In genomic region chr1:7322283-7322785, GRCh38 we compare ENCODE assay signal across 18 cellular contexts.
DNase-seq lines count a peak whose midpoint lies in the region; ATAC-seq, FAIRE-seq and TF ChIP-seq lines count a peak whose summit lies in the region.
"Had no signal": no experiment of that assay in that cellular context is flagged by ENCODE, and none has a peak within 500 bp of the region (broad histone marks: within the 10 kb centered on the region; RNA-seq: fewer than 3 reads in every experiment).

No MANE protein-coding gene starts in this region.

- no peaks in the 10 kb centered on the region for H3K79me2 ChIP-seq in GM12878 (ENCODE audit: control insufficient read depth, insufficient read depth, low read length)

- TF ChIP-seq CTCF in AG10803 (conservative IDR thresholded peaks at IDR 0.05; ENCODE audit: low read length) (no peak), GM12878 (IDR thresholded peaks at IDR 0.05 in 2 of 3, conservative IDR thresholded peaks at IDR 0.05 in 1 of 3; ENCODE audit: control insufficient read depth in 2 of 3, extremely low read depth in 1 of 3, insufficient read depth in 1 of 3, low read depth in 3 of 3, low read length in 3 of 3) (no peak)

- H3K4me3 ChIP-seq in AG10803 (ENCODE audit: low read length) (no peak overlapping the region), GM12878 (no peak overlapping the region), mesenchymal stem cell (ENCODE audit: insufficient read depth in 1 of 2, low read depth in 1 of 2, low read length in 2 of 2) (no peak overlapping the region)
- H3K4me3 ChIP-seq: BLaER1, HAP-1 had no signal

- no peak overlapping the region for H2BK5ac ChIP-seq in mesenchymal stem cell (ENCODE audit: low read depth, low read length, poor library complexity, severe bottlenecking)

- H2AK5ac ChIP-seq in mesenchymal stem cell (ENCODE audit: low read length, severe bottlenecking): no peak overlapping the region

- CTCF ChIA-PET in GM12878 (lab: Yijun Ruan, JAX): no interaction called here

- no peak overlapping the region for H3K23ac ChIP-seq in mesenchymal stem cell (ENCODE audit: low read length in 2 of 2)

- H2AFZ ChIP-seq in GM12878 (ENCODE audit: control insufficient read depth, low read depth, low read length) (no peak overlapping the region), mesenchymal stem cell (ENCODE audit: low read depth, low read length) (no peak overlapping the region)

- no peak overlapping the region for H2BK12ac ChIP-seq in mesenchymal stem cell (ENCODE audit: low read length in 2 of 2)

- POLR2A ChIA-PET in GM12878 (lab: Charles Lee): no interaction called here

- WGBS in GM12878 (ENCODE audit: insufficient coverage, insufficient replicate concordance, low lambda C conversion rate, missing lambda C conversion rate): 82% methylated on average over 2 of the region's 2 CpGs
- WGBS in mesenchymal stem cell: 100% methylated on average over 1 of the region's 2 CpGs

- H3K27ac ChIP-seq in GM12878 (ENCODE audit: control insufficient read depth, insufficient read depth) (no peak overlapping the region), mesenchymal stem cell (ENCODE audit: low read length, poor library complexity, severe bottlenecking) (no peak overlapping the region)
- H3K27ac ChIP-seq: BLaER1 had no signal

- H4K8ac ChIP-seq in mesenchymal stem cell (ENCODE audit: low read length): no peak overlapping the region

- intact Hi-C loops in GM12878 (cut with micrococcal nuclease; ENCODE audit: unreplicated experiment): no loop called here

- TF ChIP-seq RAD21 in GM12878 (IDR thresholded peaks at IDR 0.05; ENCODE audit: insufficient read depth, low read depth, low read length): no peak

- FAIRE-seq in GM12878 (lab: Jason Lieb, UNC): no peak
- FAIRE-seq: A204.1, GM12891, GM19239, HepG2 had no signal

- no peaks in the 10 kb centered on the region for H3K79me1 ChIP-seq in mesenchymal stem cell (replicated peaks; ENCODE audit: low read length, poor library complexity, severe bottlenecking)

- DNase-seq in AG10803 (ENCODE audit: low read depth): peak; percentile 18
- peak; percentile 15 for DNase-seq in EL
- no peak for DNase-seq in GM12878 (ENCODE audit: low read depth, low spot score)
- DNase-seq in mesenchymal stem cell: peak; percentile 28
- DNase-seq in amygdala (lab: John Stamatoyannopoulos, UW): no peak
- DNase-seq in KG1 (lab: John Stamatoyannopoulos, UW): no peak
- DNase-seq in middle frontal gyrus (ENCODE audit: extremely low spot score, low spot score): no peak
- DNase-seq: ACHN; CD4-positive, alpha-beta memory T cell; DMS 273 treated with DMSO at 0.1 percent for 48 hours; DMS53; GF-D8 had no signal

- TF ChIP-seq POLR2A in GM12878 (IDR thresholded peaks at IDR 0.05; ENCODE audit: low read depth, low read length): no peak

- ATAC-seq in GM12878: no peak
- ATAC-seq: HepG2 had no signal

- no peak overlapping the region for H3K18ac ChIP-seq in mesenchymal stem cell (ENCODE audit: low read depth in 1 of 2, low read length in 2 of 2)

- H3K14ac ChIP-seq in mesenchymal stem cell (ENCODE audit: low read length in 2 of 2): no peak overlapping the region

- RAD21 ChIA-PET in GM12878 (lab: Charles Lee; ENCODE audit: unreplicated experiment): no interaction called here

- no peaks in the 10 kb centered on the region for H3K36me3 ChIP-seq in GM12878 (ENCODE audit: control insufficient read depth in 2 of 2, insufficient read depth in 2 of 2, low read length in 1 of 2)
- no peaks in the 10 kb centered on the region for H3K36me3 ChIP-seq in mesenchymal stem cell (ENCODE audit: control insufficient read depth in 1 of 2, insufficient read depth in 2 of 2, low read depth in 1 of 2, low read length in 2 of 2)
- H3K36me3 ChIP-seq: BLaER1, HAP-1 had no signal

- H2BK120ac ChIP-seq in mesenchymal stem cell (ENCODE audit: low read depth, low read length): no peak overlapping the region

- BruUV-seq in GM12878 (replicated peaks; lab: Mats Ljungman, UMichigan): no TSS peak

- no peak overlapping the region for H2BK15ac ChIP-seq in mesenchymal stem cell (ENCODE audit: low read depth, poor library complexity, severe bottlenecking)

- H3K27me3 ChIP-seq in GM12878 (replicated peaks in 1 of 2; ENCODE audit: control insufficient read depth in 2 of 2, insufficient read depth in 2 of 2, low read length in 1 of 2): no peaks in the 10 kb centered on the region
- H3K27me3 ChIP-seq in mesenchymal stem cell (ENCODE audit: control insufficient read depth in 1 of 2, insufficient read depth in 1 of 2, low read length in 2 of 2): no peaks in the 10 kb centered on the region
- H3K27me3 ChIP-seq: BLaER1 had no signal

- H4K20me1 ChIP-seq in GM12878 (ENCODE audit: control insufficient read depth, insufficient read depth): no peaks in the 10 kb centered on the region
- H4K20me1 ChIP-seq: BLaER1 had no signal

- no peak overlapping the region for H3K4ac ChIP-seq in mesenchymal stem cell (ENCODE audit: low read depth in 1 of 2, low read length in 2 of 2)

- H3K4me2 ChIP-seq in GM12878 (ENCODE audit: control insufficient read depth, insufficient read depth) (no peak overlapping the region), mesenchymal stem cell (ENCODE audit: low read length, poor library complexity, severe bottlenecking) (no peak overlapping the region)
- H3K4me2 ChIP-seq: BLaER1 had no signal

- in situ Hi-C loops in GM12878 (cut with MboI): no loop called here

- H3K9ac ChIP-seq in GM12878 (ENCODE audit: control insufficient read depth, insufficient read depth, low read length): no peak overlapping the region
- H3K9ac ChIP-seq in mesenchymal stem cell (ENCODE audit: low read length): no peak overlapping the region
- H3K9ac ChIP-seq: BLaER1 had no signal

- H4K91ac ChIP-seq in mesenchymal stem cell (ENCODE audit: low read length): no peak overlapping the region

- no peaks in the 10 kb centered on the region for H3K4me1 ChIP-seq in GM12878 (ENCODE audit: control insufficient read depth, insufficient read depth, low read length)
- no peaks in the 10 kb centered on the region for H3K4me1 ChIP-seq in mesenchymal stem cell (ENCODE audit: control insufficient read depth, insufficient read depth, low read depth, low read length)
- H3K4me1 ChIP-seq: BLaER1, HAP-1 had no signal

- TF ChIP-seq EP300 in GM12878 (IDR thresholded peaks at IDR 0.05; ENCODE audit: borderline replicate concordance in 1 of 2, control insufficient read depth in 1 of 2, low read depth in 2 of 2, low read length in 2 of 2): no peak

- no peaks in the 10 kb centered on the region for H3K9me3 ChIP-seq in GM12878 (replicated peaks; ENCODE audit: control insufficient read depth, insufficient read depth, low read length)
- H3K9me3 ChIP-seq in mesenchymal stem cell (ENCODE audit: control insufficient read depth, low read length): peaks cover 8% of the 10 kb centered on the region
- H3K9me3 ChIP-seq: BLaER1, HAP-1 had no signal

- SMC1A ChIA-PET in GM12878 (lab: Charles Lee; ENCODE audit: uncharacterized antibody, unreplicated experiment): no interaction called here

TF ChIP-seq in GM12878, 131 proteins besides CTCF, POLR2A, EP300 and RAD21 (continues in another document):
- TF ChIP-seq MEF2A (IDR thresholded peaks at IDR 0.05; ENCODE audit: insufficient read depth, low read depth, low read length) (no peak), ZBTB40 (IDR thresholded peaks at IDR 0.05; ENCODE audit: borderline replicate concordance) (peak; percentile 75)
- TF ChIP-seq, protein P1, sequence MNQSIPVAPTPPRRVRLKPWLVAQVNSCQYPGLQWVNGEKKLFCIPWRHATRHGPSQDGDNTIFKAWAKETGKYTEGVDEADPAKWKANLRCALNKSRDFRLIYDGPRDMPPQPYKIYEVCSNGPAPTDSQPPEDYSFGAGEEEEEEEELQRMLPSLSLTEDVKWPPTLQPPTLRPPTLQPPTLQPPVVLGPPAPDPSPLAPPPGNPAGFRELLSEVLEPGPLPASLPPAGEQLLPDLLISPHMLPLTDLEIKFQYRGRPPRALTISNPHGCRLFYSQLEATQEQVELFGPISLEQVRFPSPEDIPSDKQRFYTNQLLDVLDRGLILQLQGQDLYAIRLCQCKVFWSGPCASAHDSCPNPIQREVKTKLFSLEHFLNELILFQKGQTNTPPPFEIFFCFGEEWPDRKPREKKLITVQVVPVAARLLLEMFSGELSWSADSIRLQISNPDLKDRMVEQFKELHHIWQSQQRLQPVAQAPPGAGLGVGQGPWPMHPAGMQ (IDR thresholded peaks at IDR 0.05; ENCODE audit: borderline replicate concordance): no peak

Comparison
In these comparisons a context has a peak if more than half of its experiments do, and no peak if none do; other contexts are left out.
1. DNase-seq: peak in AG10803 (single experiment), EL (single experiment) and mesenchymal stem cell (single experiment); none in GM12878 (single experiment), amygdala (0 of 56), KG1 (single experiment) and middle frontal gyrus (single experiment).